8 cellular contexts compared by ENCODE assay signal in genomic region chr4:100738388-100739165, GRCh38.
DNase-seq lines count a peak whose midpoint lies in the region; ATAC-seq and TF ChIP-seq lines count a peak whose summit lies in the region.

No MANE protein-coding gene starts in this region.

- 57% methylated on average over 5 of the region's 5 CpGs for WGBS in SK-N-SH (ENCODE audit: low lambda C conversion rate)

- H4K20me1 ChIP-seq in SK-N-SH (ENCODE audit: insufficient read depth) (no peaks in the 10 kb centered on the region), MM.1S (ENCODE audit: insufficient read depth, low read length) (no peaks in the 10 kb centered on the region)

- peak overlapping the region; percentile 63 for H3K4me2 ChIP-seq in SK-N-SH
- H3K4me2 ChIP-seq in MM.1S (ENCODE audit: low read depth, low read length) = no peak overlapping the region

- H3K79me2 ChIP-seq in SK-N-SH (ENCODE audit: insufficient read depth) = no peaks in the 10 kb centered on the region; the same call in 1 of the 2 replicates
- H3K79me2 ChIP-seq in MM.1S (ENCODE audit: low read length) = no peaks in the 10 kb centered on the region

- no peak for TF ChIP-seq CTCF in SK-N-SH (IDR thresholded peaks at IDR 0.05)
- TF ChIP-seq CTCF in MM.1S (IDR thresholded peaks at IDR 0.05; ENCODE audit: low read length) = no peak

- H3K27ac ChIP-seq in SK-N-SH (ENCODE audit: low read depth in 2 of 2, low read length in 1 of 2) (peak overlapping the region; percentile 83 to 93), MM.1S (ENCODE audit: low read length) (no peak overlapping the region)

- H3K4me1 ChIP-seq in SK-N-SH (ENCODE audit: control insufficient read depth in 1 of 2, insufficient read depth in 2 of 2, low read depth in 1 of 2, low read length in 1 of 2) (peaks cover 0 to 23% of the 10 kb centered on the region in 2 experiments), MM.1S (ENCODE audit: low read length) (peaks cover 15% of the 10 kb centered on the region)

- H3K9ac ChIP-seq in SK-N-SH (no peak overlapping the region; the same call in 1 of the 2 replicates), MM.1S (ENCODE audit: low read length) (no peak overlapping the region)

- H3K36me3 ChIP-seq in SK-N-SH (replicated peaks in 1 of 2; ENCODE audit: control insufficient read depth in 1 of 2, insufficient read depth in 2 of 2, low read length in 1 of 2) (peaks cover 0 to 15% of the 10 kb centered on the region in 2 experiments), MM.1S (replicated peaks; ENCODE audit: insufficient read depth, low read length) (no peaks in the 10 kb centered on the region)

- POLR2A ChIA-PET in SK-N-SH (lab: Yijun Ruan, JAX) = no interaction called here

- peaks cover 8% of the 10 kb centered on the region; the same call in 1 of the 2 replicates for H3K9me3 ChIP-seq in SK-N-SH
- H3K9me3 ChIP-seq in MM.1S (replicated peaks; ENCODE audit: insufficient read depth, low read length) = no peaks in the 10 kb centered on the region

- H3K4me3 ChIP-seq in SK-N-SH (ENCODE audit: low read depth in 2 of 2, low read length in 1 of 2) (no peak overlapping the region), MM.1S (ENCODE audit: low read length) (no peak overlapping the region)

- no peak for TF ChIP-seq RAD21 in SK-N-SH (IDR thresholded peaks at IDR 0.05; ENCODE audit: low read length)

- H3F3A ChIP-seq in SK-N-SH (replicated peaks; ENCODE audit: insufficient read depth) = peaks cover 30% of the 10 kb centered on the region
- H3F3A ChIP-seq in MM.1S (ENCODE audit: insufficient read depth, low read length) = peaks cover 5% of the 10 kb centered on the region; the same call in 1 of the 2 replicates

- H3K27me3 ChIP-seq in SK-N-SH (ENCODE audit: insufficient read depth) = no peaks in the 10 kb centered on the region
- H3K27me3 ChIP-seq in MM.1S (replicated peaks; ENCODE audit: insufficient read depth, low read length) = no peaks in the 10 kb centered on the region

- intact Hi-C loops in Right ventricle myocardium inferior (cut with DNase I) = loop anchor here (5.0 to 10.0 kb wide), 3 partner anchors 84 to 316 kb away; partner anchors contain the start of gene EMCN

- H2AFZ ChIP-seq in SK-N-SH (ENCODE audit: low read depth) = peak overlapping the region; percentile 61; the same call in 1 of the 2 replicates
- no peak overlapping the region for H2AFZ ChIP-seq in MM.1S (ENCODE audit: low read length)

- CTCF ChIA-PET in SK-N-SH (lab: Yijun Ruan, JAX) = interaction anchor here (1.8 kb wide), 1 partner anchor 645 kb away, joined by 4 read pairs; no protein-coding TSS in a partner anchor

- TF ChIP-seq EP300 in SK-N-SH (IDR thresholded peaks at IDR 0.05; ENCODE audit: borderline replicate concordance in 1 of 2, low read depth in 1 of 2, low read length in 1 of 2) = peak in 1 of 2 experiments; percentile 84; a peak in 2 of 4 replicates

- ATAC-seq in GM21723 (IDR thresholded peaks at IDR 0.05; ENCODE audit: unreplicated experiment) (peak; percentile 46), Right ventricle myocardium inferior (peak; percentile 54), GM19452 (IDR thresholded peaks at IDR 0.05; ENCODE audit: unreplicated experiment) (no peak), GM21528 (IDR thresholded peaks at IDR 0.05; ENCODE audit: low FRiP score, unreplicated experiment) (no peak), GM18861 (IDR thresholded peaks at IDR 0.05; ENCODE audit: unreplicated experiment) (no peak)

- DNase-seq in SK-N-SH (no peak), Right ventricle myocardium inferior (ENCODE audit: missing footprints) (no peak), stromal cell of bone marrow (ENCODE audit: low read depth) (peak; percentile 86), MM.1S (no peak)

- H3K9me2 ChIP-seq in SK-N-SH (no peaks in the 10 kb centered on the region), MM.1S (replicated peaks; ENCODE audit: insufficient read depth, low read length) (no peaks in the 10 kb centered on the region)

TF ChIP-seq in SK-N-SH, 30 proteins besides CTCF, POLR2A, EP300 and RAD21:
- TF ChIP-seq, protein P1, sequence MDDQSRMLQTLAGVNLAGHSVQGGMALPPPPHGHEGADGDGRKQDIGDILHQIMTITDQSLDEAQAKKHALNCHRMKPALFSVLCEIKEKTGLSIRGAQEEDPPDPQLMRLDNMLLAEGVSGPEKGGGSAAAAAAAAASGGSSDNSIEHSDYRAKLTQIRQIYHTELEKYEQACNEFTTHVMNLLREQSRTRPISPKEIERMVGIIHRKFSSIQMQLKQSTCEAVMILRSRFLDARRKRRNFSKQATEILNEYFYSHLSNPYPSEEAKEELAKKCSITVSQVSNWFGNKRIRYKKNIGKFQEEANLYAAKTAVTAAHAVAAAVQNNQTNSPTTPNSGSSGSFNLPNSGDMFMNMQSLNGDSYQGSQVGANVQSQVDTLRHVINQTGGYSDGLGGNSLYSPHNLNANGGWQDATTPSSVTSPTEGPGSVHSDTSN (IDR thresholded peaks at IDR 0.05) = peak; percentile 64
- TF ChIP-seq RXRA (IDR thresholded peaks at IDR 0.05; ENCODE audit: borderline replicate concordance, low read depth) (peak; percentile 74; the same call in 1 of the 2 replicates), FOXJ3 (CRISPR knock-in tag; IDR thresholded peaks at IDR 0.05) (no peak), NFIC (IDR thresholded peaks at IDR 0.05; ENCODE audit: borderline replicate concordance) (peak; percentile 64), MXI1 (IDR thresholded peaks at IDR 0.05; ENCODE audit: low read depth, low read length) (no peak), NRF1 (IDR thresholded peaks at IDR 0.05; ENCODE audit: low read depth, low read length) (no peak), ELF1 (IDR thresholded peaks at IDR 0.05) (no peak), REST (IDR thresholded peaks at IDR 0.05; ENCODE audit: low read depth, low read length) (no peak), FOXM1 (IDR thresholded peaks at IDR 0.05; ENCODE audit: low read depth) (no peak), FOSL2 (IDR thresholded peaks at IDR 0.05; ENCODE audit: borderline replicate concordance, low read depth) (peak; percentile 91), TCF12 (IDR thresholded peaks at IDR 0.05) (peak; percentile 79), TEAD4 (IDR thresholded peaks at IDR 0.05; ENCODE audit: borderline replicate concordance, insufficient read depth) (0 out of 2 replicates have a peak, but pooled peaks have one; percentile 9), JUND (IDR thresholded peaks at IDR 0.05) (peak; percentile 81), EZH2phosphoT487 (IDR thresholded peaks at IDR 0.05; ENCODE audit: borderline replicate concordance, low read depth) (no peak)
- TF ChIP-seq, protein P2, sequence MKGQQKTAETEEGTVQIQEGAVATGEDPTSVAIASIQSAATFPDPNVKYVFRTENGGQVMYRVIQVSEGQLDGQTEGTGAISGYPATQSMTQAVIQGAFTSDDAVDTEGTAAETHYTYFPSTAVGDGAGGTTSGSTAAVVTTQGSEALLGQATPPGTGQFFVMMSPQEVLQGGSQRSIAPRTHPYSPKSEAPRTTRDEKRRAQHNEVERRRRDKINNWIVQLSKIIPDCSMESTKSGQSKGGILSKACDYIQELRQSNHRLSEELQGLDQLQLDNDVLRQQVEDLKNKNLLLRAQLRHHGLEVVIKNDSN (IDR thresholded peaks at IDR 0.05; ENCODE audit: borderline replicate concordance, low read depth) = no peak

Comparison
In these comparisons a context has a peak if more than half of its experiments do, and no peak if none do; other contexts are left out.
1. ATAC-seq: peak in GM21723 (single experiment) and Right ventricle myocardium inferior (single experiment); none in GM19452 (single experiment), GM21528 (single experiment) and GM18861 (single experiment).